1 cellular context compared by ENCODE assay signal in genomic region chr5:157390179-157390923, GRCh38.
TF ChIP-seq lines count a peak whose summit lies in the region.

No MANE protein-coding gene starts in this region.

TF ChIP-seq in HepG2, 621 proteins besides CTCF, POLR2A, EP300 and RAD21 (continued from another document and continues in another):
- TF ChIP-seq ZNF143 (CRISPR knock-in tag; IDR thresholded peaks at IDR 0.05) (peak; percentile 41; the same call in 1 of the 2 replicates), MIER2 (CRISPR knock-in tag; IDR thresholded peaks at IDR 0.05) (0 out of 2 replicates have a peak, but pooled peaks have one; percentile 22), ATF7-NPFF (CRISPR knock-in tag; IDR thresholded peaks at IDR 0.05; ENCODE audit: low read depth) (no peak), PREB (CRISPR knock-in tag; IDR thresholded peaks at IDR 0.05) (no peak), ZNF501 (CRISPR knock-in tag; IDR thresholded peaks at IDR 0.05) (no peak), ZNF672 (CRISPR knock-in tag; IDR thresholded peaks at IDR 0.05) (no peak), HNF1B (CRISPR knock-in tag; IDR thresholded peaks at IDR 0.05) (no peak), AKAP8 (CRISPR knock-in tag; IDR thresholded peaks at IDR 0.05) (no peak), MATR3 (CRISPR knock-in tag; IDR thresholded peaks at IDR 0.05) (no peak), ZNF281 (CRISPR knock-in tag; IDR thresholded peaks at IDR 0.05; ENCODE audit: borderline replicate concordance) (peak; percentile 39; the same call in 1 of the 2 replicates), MAFK (conservative IDR thresholded peaks at IDR 0.05 in 1 of 2, IDR thresholded peaks at IDR 0.05 in 1 of 2; ENCODE audit: low read length in 2 of 2) (no peak), CREM (IDR thresholded peaks at IDR 0.05) (no peak), CREM (CRISPR knock-in tag; IDR thresholded peaks at IDR 0.05) (no peak), ZNF20 (CRISPR knock-in tag; IDR thresholded peaks at IDR 0.05) (no peak), SRSF4 (IDR thresholded peaks at IDR 0.05; ENCODE audit: low read depth, low read length, poor library complexity, severe bottlenecking) (no peak), ZSCAN20 (CRISPR knock-in tag; IDR thresholded peaks at IDR 0.05; ENCODE audit: borderline replicate concordance) (no peak), POGK (CRISPR knock-in tag; conservative IDR thresholded peaks at IDR 0.05) (no peak; the same call in 1 of the 2 replicates), NFAT5 (CRISPR knock-in tag; IDR thresholded peaks at IDR 0.05) (no peak), PRPF4 (IDR thresholded peaks at IDR 0.05; ENCODE audit: low read depth, low read length, poor library complexity, severe bottlenecking) (no peak), FUBP1 (CRISPR knock-in tag; IDR thresholded peaks at IDR 0.05; ENCODE audit: borderline replicate concordance) (no peak), ZNF576 (CRISPR knock-in tag; IDR thresholded peaks at IDR 0.05) (no peak), FOXP4 (CRISPR knock-in tag; IDR thresholded peaks at IDR 0.05) (no peak), ATRX (CRISPR knock-in tag; IDR thresholded peaks at IDR 0.05; ENCODE audit: borderline replicate concordance) (no peak), ZNF83 (CRISPR knock-in tag; IDR thresholded peaks at IDR 0.05; ENCODE audit: borderline replicate concordance) (no peak), FOXA1 (IDR thresholded peaks at IDR 0.05) (no peak), FOXA1 (CRISPR knock-in tag; IDR thresholded peaks at IDR 0.05) (peak; percentile 82), ZNF646 (CRISPR knock-in tag; IDR thresholded peaks at IDR 0.05) (no peak)
